ENCODE assay signal across 8 cellular contexts in genomic region chr17:20852541-20853370, GRCh38.
DNase-seq lines count a peak whose midpoint lies in the region; ATAC-seq and TF ChIP-seq lines count a peak whose summit lies in the region.

No MANE protein-coding gene starts in this region.

- no peaks in the 10 kb centered on the region for H4K20me1 ChIP-seq in BLaER1 treated with 17β-estradiol and CSF1 and Interleukin-3, amounts not matched to agents 10 nM and 100 nM

- no peak for ATAC-seq in GM21381 (IDR thresholded peaks at IDR 0.05; ENCODE audit: unreplicated experiment)
- no peak for ATAC-seq in HG03354 (IDR thresholded peaks at IDR 0.05; ENCODE audit: poor library complexity, severe bottlenecking, unreplicated experiment)

- 0 out of 22 replicates have a peak overlapping the region, but pooled peaks of 1 of the 11 experiments have one; percentile 11 for H3K9ac ChIP-seq in BLaER1 treated with 17β-estradiol and CSF1 and Interleukin-3, amounts not matched to agents 10 nM and 100 nM

- TF ChIP-seq CTCF in WERI-Rb-1 (IDR thresholded peaks at IDR 0.05; ENCODE audit: low read depth, low read length), result peak; percentile 31; the same call in 1 of the 2 replicates

- peaks cover 0 to 7% (median 0%) of the 10 kb centered on the region in 10 experiments; a peak in 2 of 20 replicates for H3K4me1 ChIP-seq in BLaER1 treated with 17β-estradiol and CSF1 and Interleukin-3, amounts not matched to agents 10 nM and 100 nM

- no peaks in the 10 kb centered on the region for H3K36me3 ChIP-seq in BLaER1 treated with 17β-estradiol and CSF1 and Interleukin-3, amounts not matched to agents 10 nM and 100 nM
- H3K36me3 ChIP-seq in WERI-Rb-1, result no peaks in the 10 kb centered on the region

- H3K27ac ChIP-seq in BLaER1 treated with 17β-estradiol and CSF1 and Interleukin-3, amounts not matched to agents 10 nM and 100 nM, result no peak overlapping the region
- H3K27ac ChIP-seq in WERI-Rb-1, result peak overlapping the region; percentile 23; the same call in 1 of the 2 replicates

- no peaks in the 10 kb centered on the region; a peak in 2 of 22 replicates for H3K9me3 ChIP-seq in BLaER1 treated with 17β-estradiol and CSF1 and Interleukin-3, amounts not matched to agents 10 nM and 100 nM (replicated peaks in 1 of 11)
- H3K9me3 ChIP-seq in WERI-Rb-1 (ENCODE audit: severe bottlenecking), result no peaks in the 10 kb centered on the region

- H3K4me3 ChIP-seq in BLaER1 treated with 17β-estradiol and CSF1 and Interleukin-3, amounts not matched to agents 10 nM and 100 nM, result peak overlapping the region in 8 of 10 experiments; percentile 25 to 51 (median 40); a peak in 13 of 20 replicates
- peak overlapping the region; percentile 22 for H3K4me3 ChIP-seq in Jurkat, Clone E6-1 (ENCODE audit: low read length)
- H3K4me3 ChIP-seq in WERI-Rb-1 (ENCODE audit: low read depth, low read length), result peak overlapping the region; percentile 61

- intact Hi-C loops in head of caudate nucleus (cut with DNase I), result no loop called here

- peaks cover 0 to 8% (median 0%) of the 10 kb centered on the region in 11 experiments; a peak in 5 of 22 replicates for H3K27me3 ChIP-seq in BLaER1 treated with 17β-estradiol and CSF1 and Interleukin-3, amounts not matched to agents 10 nM and 100 nM
- no peaks in the 10 kb centered on the region for H3K27me3 ChIP-seq in WERI-Rb-1 (ENCODE audit: insufficient read depth, low read depth, severe bottlenecking)

- DNase-seq in Jurkat, Clone E6-1 (ENCODE audit: low read depth, low spot score), result peak; percentile 4
- peak; percentile 74 for DNase-seq in WERI-Rb-1
- DNase-seq in head of caudate nucleus, result peak in 36 of 42 donors; percentile 19 to 67 (median 43)
- peak; percentile 21 for DNase-seq in putamen (ENCODE audit: low spot score)
- no peak for DNase-seq in NCI-H1417 treated with DMSO at 0.1 percent for 48 hours (lab: John Stamatoyannopoulos, UW)

- peak overlapping the region; percentile 51 to 87 (median 68) for H3K4me2 ChIP-seq in BLaER1 treated with 17β-estradiol and CSF1 and Interleukin-3, amounts not matched to agents 10 nM and 100 nM
